Comparison of ENCODE assay signal across 10 cellular contexts in genomic region chr20:37081717-37082289, GRCh38. TPM values are rescaled to one million over a fixed set of nuclear protein-coding genes. Genes with fewer than 3 reads are reported as not detected.
DNase-seq lines count a peak whose midpoint lies in the region; ATAC-seq, FAIRE-seq and TF ChIP-seq lines count a peak whose summit lies in the region.
"Had no signal": no experiment of that assay in that cellular context is flagged by ENCODE, and none has a peak within 500 bp of the region (broad histone marks: within the 10 kb centered on the region; RNA-seq: fewer than 3 reads in every experiment).

No MANE protein-coding gene starts in this region.

- no peaks in the 10 kb centered on the region for H3K27me3 ChIP-seq in RWPE2 (ENCODE audit: insufficient read depth, poor library complexity, severe bottlenecking)
- H3K27me3 ChIP-seq: thyroid gland had no signal

- no peaks in the 10 kb centered on the region for H3K9me3 ChIP-seq in RWPE2 (ENCODE audit: severe bottlenecking)
- H3K9me3 ChIP-seq: thyroid gland had no signal

- H3K36me3 Mint-ChIP-seq in chondrocyte (ENCODE audit: low read depth) = peaks cover 1% of the 10 kb centered on the region
- peaks cover 5% of the 10 kb centered on the region for H3K36me3 Mint-ChIP-seq in progenitor cell of endocrine pancreas (ENCODE audit: insufficient read depth)

- no peak overlapping the region for H3K27ac Mint-ChIP-seq in chondrocyte (ENCODE audit: unreplicated experiment)
- no peak overlapping the region for H3K27ac Mint-ChIP-seq in progenitor cell of endocrine pancreas

- H3K27me3 Mint-ChIP-seq in chondrocyte (ENCODE audit: low read depth) = no peaks in the 10 kb centered on the region
- no peaks in the 10 kb centered on the region for H3K27me3 Mint-ChIP-seq in progenitor cell of endocrine pancreas

- H3K4me3 ChIP-seq in RWPE2 (ENCODE audit: severe bottlenecking) = no peak overlapping the region
- H3K4me3 ChIP-seq: thyroid gland had no signal

- ATAC-seq in RWPE2 (ENCODE audit: low read depth) = peak; percentile 34
- no peak for ATAC-seq in HG03045 (IDR thresholded peaks at IDR 0.05; ENCODE audit: unreplicated experiment)
- ATAC-seq in GM21390 (IDR thresholded peaks at IDR 0.05; ENCODE audit: unreplicated experiment) = no peak
- ATAC-seq: left ventricle myocardium superior had no signal

- peaks cover 82% of the 10 kb centered on the region for H3K36me3 ChIP-seq in RWPE2 (ENCODE audit: low read depth)
- H3K36me3 ChIP-seq: thyroid gland had no signal

- H3K27ac ChIP-seq in RWPE2 (ENCODE audit: poor library complexity, severe bottlenecking) = no peak overlapping the region
- H3K27ac ChIP-seq: thyroid gland had no signal

- DNase-seq in RWPE2 (ENCODE audit: low spot score) (no peak), chondrocyte (ENCODE audit: low spot score) (no peak), progenitor cell of endocrine pancreas (ENCODE audit: low spot score, unreplicated experiment) (no peak), H54 (ENCODE audit: insufficient read length, low spot score) (no peak), COLO668 (lab: John Stamatoyannopoulos, UW; ENCODE audit: unreplicated experiment) (no peak)
- DNase-seq: left ventricle myocardium superior had no signal

- no peak for TF ChIP-seq POLR2A in H54 (IDR thresholded peaks at IDR 0.05; ENCODE audit: low read depth, low read length)

- H3K4me1 Mint-ChIP-seq in chondrocyte (ENCODE audit: low read depth) (no peaks in the 10 kb centered on the region), progenitor cell of endocrine pancreas (ENCODE audit: low read depth) (no peaks in the 10 kb centered on the region)

- H3K4me1 ChIP-seq in RWPE2 (ENCODE audit: insufficient read depth, poor library complexity, severe bottlenecking) = no peaks in the 10 kb centered on the region
- H3K4me1 ChIP-seq: thyroid gland had no signal

- H3K9me3 Mint-ChIP-seq in chondrocyte (ENCODE audit: low read depth) (no peaks in the 10 kb centered on the region), progenitor cell of endocrine pancreas (ENCODE audit: low read depth) (no peaks in the 10 kb centered on the region)

- TF ChIP-seq CTCF in GM12872 (IDR thresholded peaks at IDR 0.05; ENCODE audit: insufficient read depth, low read depth, low read length) (peak; percentile 58), RWPE2 (IDR thresholded peaks at IDR 0.05; ENCODE audit: poor library complexity, severe bottlenecking) (peak; percentile 79), chondrocyte (IDR thresholded peaks at IDR 0.05) (peak; percentile 74), progenitor cell of endocrine pancreas (IDR thresholded peaks at IDR 0.05; ENCODE audit: unreplicated experiment) (peak; percentile 34)

- no peak overlapping the region for H3K4me3 Mint-ChIP-seq in chondrocyte (ENCODE audit: unreplicated experiment)
- H3K4me3 Mint-ChIP-seq in progenitor cell of endocrine pancreas (ENCODE audit: low read depth) = no peak overlapping the region

- FAIRE-seq in H54 (lab: Jason Lieb, UNC) = no peak

RNA-seq across cellular contexts. Expression of gene RBL1, which starts 14.0 kb away (rescaled TPM):
- 4.5 to 7.5 TPM (median 5.0 TPM) in 3 replicates for total RNA-seq in chondrocyte
- 13.3 and 17.2 TPM in 2 replicates for total RNA-seq in progenitor cell of endocrine pancreas
